ENCODE assay signal across 1 cellular context in the genomic region with DNA sequence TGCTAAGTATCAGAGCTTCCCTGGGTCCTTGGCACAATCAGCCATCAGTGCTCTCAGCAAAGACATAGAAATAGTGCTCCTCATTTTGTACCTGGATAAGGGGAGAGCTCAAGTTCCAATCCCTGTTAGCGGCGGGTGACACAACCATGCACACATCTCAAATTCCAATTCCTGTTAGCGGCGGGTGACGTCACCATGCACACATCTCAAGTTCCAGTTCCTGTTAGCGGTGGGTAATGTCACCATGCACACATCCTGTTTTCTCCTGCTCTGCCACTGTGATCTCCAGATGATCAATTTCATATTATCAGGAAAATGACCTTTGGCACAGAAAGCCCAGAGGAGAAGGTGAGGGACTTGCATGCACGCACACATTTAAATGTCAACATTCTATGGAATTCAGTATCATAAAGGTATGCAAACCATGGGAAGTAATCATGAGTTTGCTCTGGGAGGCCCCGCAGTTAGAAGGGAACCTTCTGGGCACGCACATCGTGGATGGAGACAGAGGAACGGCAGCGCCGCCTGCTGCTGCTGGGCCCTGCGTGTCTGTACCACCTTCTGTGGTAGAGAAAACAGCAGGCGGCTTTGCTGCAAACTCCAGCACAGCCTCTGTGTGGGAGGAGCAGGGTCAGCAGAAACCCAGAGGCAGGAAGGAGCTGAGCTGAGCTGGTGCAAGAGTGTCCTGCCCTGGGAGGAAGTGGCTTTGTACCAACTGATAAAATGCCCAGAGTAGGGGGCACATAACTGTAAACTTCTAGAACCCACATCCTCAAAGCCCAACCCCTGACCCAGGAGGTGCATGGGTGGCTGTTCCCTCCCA.
TF ChIP-seq lines count a peak whose summit lies in the region.

No MANE protein-coding gene starts in this region.

TF ChIP-seq in HepG2, 621 proteins besides CTCF, POLR2A, EP300 and RAD21 (continued from another document and continues in another):
- TF ChIP-seq, protein P1, sequence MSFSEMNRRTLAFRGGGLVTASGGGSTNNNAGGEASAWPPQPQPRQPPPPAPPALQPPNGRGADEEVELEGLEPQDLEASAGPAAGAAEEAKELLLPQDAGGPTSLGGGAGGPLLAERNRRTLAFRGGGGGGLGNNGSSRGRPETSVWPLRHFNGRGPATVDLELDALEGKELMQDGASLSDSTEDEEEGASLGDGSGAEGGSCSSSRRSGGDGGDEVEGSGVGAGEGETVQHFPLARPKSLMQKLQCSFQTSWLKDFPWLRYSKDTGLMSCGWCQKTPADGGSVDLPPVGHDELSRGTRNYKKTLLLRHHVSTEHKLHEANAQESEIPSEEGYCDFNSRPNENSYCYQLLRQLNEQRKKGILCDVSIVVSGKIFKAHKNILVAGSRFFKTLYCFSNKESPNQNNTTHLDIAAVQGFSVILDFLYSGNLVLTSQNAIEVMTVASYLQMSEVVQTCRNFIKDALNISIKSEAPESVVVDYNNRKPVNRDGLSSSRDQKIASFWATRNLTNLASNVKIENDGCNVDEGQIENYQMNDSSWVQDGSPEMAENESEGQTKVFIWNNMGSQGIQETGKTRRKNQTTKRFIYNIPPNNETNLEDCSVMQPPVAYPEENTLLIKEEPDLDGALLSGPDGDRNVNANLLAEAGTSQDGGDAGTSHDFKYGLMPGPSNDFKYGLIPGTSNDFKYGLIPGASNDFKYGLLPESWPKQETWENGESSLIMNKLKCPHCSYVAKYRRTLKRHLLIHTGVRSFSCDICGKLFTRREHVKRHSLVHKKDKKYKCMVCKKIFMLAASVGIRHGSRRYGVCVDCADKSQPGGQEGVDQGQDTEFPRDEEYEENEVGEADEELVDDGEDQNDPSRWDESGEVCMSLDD (CRISPR knock-in tag; IDR thresholded peaks at IDR 0.05; ENCODE audit: borderline replicate concordance), result no peak
- peak; percentile 56; the same call in 1 of the 2 replicates for TF ChIP-seq RFX5 (IDR thresholded peaks at IDR 0.05; ENCODE audit: low read depth, low read length)
- peak; percentile 87 for TF ChIP-seq CREM (IDR thresholded peaks at IDR 0.05)
- no peak for TF ChIP-seq CREM (CRISPR knock-in tag; IDR thresholded peaks at IDR 0.05)
- TF ChIP-seq, protein P2, sequence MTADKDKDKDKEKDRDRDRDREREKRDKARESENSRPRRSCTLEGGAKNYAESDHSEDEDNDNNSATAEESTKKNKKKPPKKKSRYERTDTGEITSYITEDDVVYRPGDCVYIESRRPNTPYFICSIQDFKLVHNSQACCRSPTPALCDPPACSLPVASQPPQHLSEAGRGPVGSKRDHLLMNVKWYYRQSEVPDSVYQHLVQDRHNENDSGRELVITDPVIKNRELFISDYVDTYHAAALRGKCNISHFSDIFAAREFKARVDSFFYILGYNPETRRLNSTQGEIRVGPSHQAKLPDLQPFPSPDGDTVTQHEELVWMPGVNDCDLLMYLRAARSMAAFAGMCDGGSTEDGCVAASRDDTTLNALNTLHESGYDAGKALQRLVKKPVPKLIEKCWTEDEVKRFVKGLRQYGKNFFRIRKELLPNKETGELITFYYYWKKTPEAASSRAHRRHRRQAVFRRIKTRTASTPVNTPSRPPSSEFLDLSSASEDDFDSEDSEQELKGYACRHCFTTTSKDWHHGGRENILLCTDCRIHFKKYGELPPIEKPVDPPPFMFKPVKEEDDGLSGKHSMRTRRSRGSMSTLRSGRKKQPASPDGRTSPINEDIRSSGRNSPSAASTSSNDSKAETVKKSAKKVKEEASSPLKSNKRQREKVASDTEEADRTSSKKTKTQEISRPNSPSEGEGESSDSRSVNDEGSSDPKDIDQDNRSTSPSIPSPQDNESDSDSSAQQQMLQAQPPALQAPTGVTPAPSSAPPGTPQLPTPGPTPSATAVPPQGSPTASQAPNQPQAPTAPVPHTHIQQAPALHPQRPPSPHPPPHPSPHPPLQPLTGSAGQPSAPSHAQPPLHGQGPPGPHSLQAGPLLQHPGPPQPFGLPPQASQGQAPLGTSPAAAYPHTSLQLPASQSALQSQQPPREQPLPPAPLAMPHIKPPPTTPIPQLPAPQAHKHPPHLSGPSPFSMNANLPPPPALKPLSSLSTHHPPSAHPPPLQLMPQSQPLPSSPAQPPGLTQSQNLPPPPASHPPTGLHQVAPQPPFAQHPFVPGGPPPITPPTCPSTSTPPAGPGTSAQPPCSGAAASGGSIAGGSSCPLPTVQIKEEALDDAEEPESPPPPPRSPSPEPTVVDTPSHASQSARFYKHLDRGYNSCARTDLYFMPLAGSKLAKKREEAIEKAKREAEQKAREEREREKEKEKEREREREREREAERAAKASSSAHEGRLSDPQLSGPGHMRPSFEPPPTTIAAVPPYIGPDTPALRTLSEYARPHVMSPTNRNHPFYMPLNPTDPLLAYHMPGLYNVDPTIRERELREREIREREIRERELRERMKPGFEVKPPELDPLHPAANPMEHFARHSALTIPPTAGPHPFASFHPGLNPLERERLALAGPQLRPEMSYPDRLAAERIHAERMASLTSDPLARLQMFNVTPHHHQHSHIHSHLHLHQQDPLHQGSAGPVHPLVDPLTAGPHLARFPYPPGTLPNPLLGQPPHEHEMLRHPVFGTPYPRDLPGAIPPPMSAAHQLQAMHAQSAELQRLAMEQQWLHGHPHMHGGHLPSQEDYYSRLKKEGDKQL (CRISPR knock-in tag; IDR thresholded peaks at IDR 0.05; ENCODE audit: low read depth), result no peak
- no peak for TF ChIP-seq HOXA9 (CRISPR knock-in tag; IDR thresholded peaks at IDR 0.05; ENCODE audit: borderline replicate concordance)
- no peak for TF ChIP-seq U2AF2 (IDR thresholded peaks at IDR 0.05; ENCODE audit: low read depth, low read length)
- TF ChIP-seq TCF7 (IDR thresholded peaks at IDR 0.05; ENCODE audit: low read depth), result no peak
- TF ChIP-seq ZNF12 (CRISPR knock-in tag; IDR thresholded peaks at IDR 0.05), result no peak
- no peak for TF ChIP-seq ZC3H13 (CRISPR knock-in tag; IDR thresholded peaks at IDR 0.05)
- 0 out of 2 replicates have a peak, but pooled peaks have one; percentile 20 for TF ChIP-seq ZNF33A (CRISPR knock-in tag; IDR thresholded peaks at IDR 0.05; ENCODE audit: borderline replicate concordance)
- TF ChIP-seq, protein P3, sequence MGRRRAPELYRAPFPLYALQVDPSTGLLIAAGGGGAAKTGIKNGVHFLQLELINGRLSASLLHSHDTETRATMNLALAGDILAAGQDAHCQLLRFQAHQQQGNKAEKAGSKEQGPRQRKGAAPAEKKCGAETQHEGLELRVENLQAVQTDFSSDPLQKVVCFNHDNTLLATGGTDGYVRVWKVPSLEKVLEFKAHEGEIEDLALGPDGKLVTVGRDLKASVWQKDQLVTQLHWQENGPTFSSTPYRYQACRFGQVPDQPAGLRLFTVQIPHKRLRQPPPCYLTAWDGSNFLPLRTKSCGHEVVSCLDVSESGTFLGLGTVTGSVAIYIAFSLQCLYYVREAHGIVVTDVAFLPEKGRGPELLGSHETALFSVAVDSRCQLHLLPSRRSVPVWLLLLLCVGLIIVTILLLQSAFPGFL (CRISPR knock-in tag; IDR thresholded peaks at IDR 0.05), result no peak
- 0 out of 2 replicates have a peak, but pooled peaks have one; percentile 30 for TF ChIP-seq NR2F6 (IDR thresholded peaks at IDR 0.05)
- peak; percentile 53 for TF ChIP-seq NR2F6 (CRISPR knock-in tag; IDR thresholded peaks at IDR 0.05)
- TF ChIP-seq AGO2 (optimal IDR thresholded peaks at IDR 0.05; ENCODE audit: low read depth, low read length), result no peak
- no peak for TF ChIP-seq ZNF678 (CRISPR knock-in tag; IDR thresholded peaks at IDR 0.05)
- no peak for TF ChIP-seq MTF1 (CRISPR knock-in tag; IDR thresholded peaks at IDR 0.05)
- TF ChIP-seq, protein P4, sequence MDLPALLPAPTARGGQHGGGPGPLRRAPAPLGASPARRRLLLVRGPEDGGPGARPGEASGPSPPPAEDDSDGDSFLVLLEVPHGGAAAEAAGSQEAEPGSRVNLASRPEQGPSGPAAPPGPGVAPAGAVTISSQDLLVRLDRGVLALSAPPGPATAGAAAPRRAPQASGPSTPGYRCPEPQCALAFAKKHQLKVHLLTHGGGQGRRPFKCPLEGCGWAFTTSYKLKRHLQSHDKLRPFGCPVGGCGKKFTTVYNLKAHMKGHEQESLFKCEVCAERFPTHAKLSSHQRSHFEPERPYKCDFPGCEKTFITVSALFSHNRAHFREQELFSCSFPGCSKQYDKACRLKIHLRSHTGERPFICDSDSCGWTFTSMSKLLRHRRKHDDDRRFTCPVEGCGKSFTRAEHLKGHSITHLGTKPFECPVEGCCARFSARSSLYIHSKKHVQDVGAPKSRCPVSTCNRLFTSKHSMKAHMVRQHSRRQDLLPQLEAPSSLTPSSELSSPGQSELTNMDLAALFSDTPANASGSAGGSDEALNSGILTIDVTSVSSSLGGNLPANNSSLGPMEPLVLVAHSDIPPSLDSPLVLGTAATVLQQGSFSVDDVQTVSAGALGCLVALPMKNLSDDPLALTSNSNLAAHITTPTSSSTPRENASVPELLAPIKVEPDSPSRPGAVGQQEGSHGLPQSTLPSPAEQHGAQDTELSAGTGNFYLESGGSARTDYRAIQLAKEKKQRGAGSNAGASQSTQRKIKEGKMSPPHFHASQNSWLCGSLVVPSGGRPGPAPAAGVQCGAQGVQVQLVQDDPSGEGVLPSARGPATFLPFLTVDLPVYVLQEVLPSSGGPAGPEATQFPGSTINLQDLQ (CRISPR knock-in tag; IDR thresholded peaks at IDR 0.05), result no peak
- TF ChIP-seq ZNF572 (CRISPR knock-in tag; IDR thresholded peaks at IDR 0.05), result no peak
- no peak for TF ChIP-seq ZSCAN22 (CRISPR knock-in tag; IDR thresholded peaks at IDR 0.05)
- TF ChIP-seq, protein P5, sequence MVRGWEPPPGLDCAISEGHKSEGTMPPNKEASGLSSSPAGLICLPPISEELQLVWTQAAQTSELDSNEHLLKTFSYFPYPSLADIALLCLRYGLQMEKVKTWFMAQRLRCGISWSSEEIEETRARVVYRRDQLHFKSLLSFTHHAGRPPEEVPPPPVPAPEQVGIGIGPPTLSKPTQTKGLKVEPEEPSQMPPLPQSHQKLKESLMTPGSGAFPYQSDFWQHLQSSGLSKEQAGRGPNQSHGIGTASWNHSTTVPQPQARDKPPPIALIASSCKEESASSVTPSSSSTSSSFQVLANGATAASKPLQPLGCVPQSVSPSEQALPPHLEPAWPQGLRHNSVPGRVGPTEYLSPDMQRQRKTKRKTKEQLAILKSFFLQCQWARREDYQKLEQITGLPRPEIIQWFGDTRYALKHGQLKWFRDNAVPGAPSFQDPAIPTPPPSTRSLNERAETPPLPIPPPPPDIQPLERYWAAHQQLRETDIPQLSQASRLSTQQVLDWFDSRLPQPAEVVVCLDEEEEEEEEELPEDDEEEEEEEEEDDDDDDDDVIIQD (CRISPR knock-in tag; IDR thresholded peaks at IDR 0.05; ENCODE audit: low read depth), result peak; percentile 74
- TF ChIP-seq, protein P6, sequence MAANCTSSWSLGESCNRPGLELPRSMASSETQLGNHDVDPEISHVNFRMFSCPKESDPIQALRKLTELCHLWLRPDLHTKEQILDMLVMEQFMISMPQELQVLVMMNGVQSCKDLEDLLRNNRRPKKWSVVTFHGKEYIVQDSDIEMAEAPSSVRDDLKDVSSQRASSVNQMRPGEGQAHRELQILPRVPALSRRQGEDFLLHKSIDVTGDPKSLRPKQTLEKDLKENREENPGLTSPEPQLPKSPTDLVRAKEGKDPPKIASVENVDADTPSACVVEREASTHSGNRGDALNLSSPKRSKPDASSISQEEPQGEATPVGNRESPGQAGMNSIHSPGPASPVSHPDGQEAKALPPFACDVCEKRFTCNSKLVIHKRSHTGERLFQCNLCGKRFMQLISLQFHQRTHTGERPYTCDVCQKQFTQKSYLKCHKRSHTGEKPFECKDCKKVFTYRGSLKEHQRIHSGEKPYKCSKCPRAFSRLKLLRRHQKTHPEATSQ (CRISPR knock-in tag; IDR thresholded peaks at IDR 0.05; ENCODE audit: borderline replicate concordance), result peak; percentile 47; the same call in 1 of the 2 replicates
- TF ChIP-seq SRSF4 (IDR thresholded peaks at IDR 0.05; ENCODE audit: low read depth, low read length, poor library complexity, severe bottlenecking), result no peak
- TF ChIP-seq NFE2L1 (CRISPR knock-in tag; IDR thresholded peaks at IDR 0.05; ENCODE audit: borderline replicate concordance), result no peak
- TF ChIP-seq IKZF1 (IDR thresholded peaks at IDR 0.05), result no peak
- TF ChIP-seq ZNF138 (CRISPR knock-in tag; IDR thresholded peaks at IDR 0.05; ENCODE audit: low read depth), result no peak
- TF ChIP-seq, protein P7, sequence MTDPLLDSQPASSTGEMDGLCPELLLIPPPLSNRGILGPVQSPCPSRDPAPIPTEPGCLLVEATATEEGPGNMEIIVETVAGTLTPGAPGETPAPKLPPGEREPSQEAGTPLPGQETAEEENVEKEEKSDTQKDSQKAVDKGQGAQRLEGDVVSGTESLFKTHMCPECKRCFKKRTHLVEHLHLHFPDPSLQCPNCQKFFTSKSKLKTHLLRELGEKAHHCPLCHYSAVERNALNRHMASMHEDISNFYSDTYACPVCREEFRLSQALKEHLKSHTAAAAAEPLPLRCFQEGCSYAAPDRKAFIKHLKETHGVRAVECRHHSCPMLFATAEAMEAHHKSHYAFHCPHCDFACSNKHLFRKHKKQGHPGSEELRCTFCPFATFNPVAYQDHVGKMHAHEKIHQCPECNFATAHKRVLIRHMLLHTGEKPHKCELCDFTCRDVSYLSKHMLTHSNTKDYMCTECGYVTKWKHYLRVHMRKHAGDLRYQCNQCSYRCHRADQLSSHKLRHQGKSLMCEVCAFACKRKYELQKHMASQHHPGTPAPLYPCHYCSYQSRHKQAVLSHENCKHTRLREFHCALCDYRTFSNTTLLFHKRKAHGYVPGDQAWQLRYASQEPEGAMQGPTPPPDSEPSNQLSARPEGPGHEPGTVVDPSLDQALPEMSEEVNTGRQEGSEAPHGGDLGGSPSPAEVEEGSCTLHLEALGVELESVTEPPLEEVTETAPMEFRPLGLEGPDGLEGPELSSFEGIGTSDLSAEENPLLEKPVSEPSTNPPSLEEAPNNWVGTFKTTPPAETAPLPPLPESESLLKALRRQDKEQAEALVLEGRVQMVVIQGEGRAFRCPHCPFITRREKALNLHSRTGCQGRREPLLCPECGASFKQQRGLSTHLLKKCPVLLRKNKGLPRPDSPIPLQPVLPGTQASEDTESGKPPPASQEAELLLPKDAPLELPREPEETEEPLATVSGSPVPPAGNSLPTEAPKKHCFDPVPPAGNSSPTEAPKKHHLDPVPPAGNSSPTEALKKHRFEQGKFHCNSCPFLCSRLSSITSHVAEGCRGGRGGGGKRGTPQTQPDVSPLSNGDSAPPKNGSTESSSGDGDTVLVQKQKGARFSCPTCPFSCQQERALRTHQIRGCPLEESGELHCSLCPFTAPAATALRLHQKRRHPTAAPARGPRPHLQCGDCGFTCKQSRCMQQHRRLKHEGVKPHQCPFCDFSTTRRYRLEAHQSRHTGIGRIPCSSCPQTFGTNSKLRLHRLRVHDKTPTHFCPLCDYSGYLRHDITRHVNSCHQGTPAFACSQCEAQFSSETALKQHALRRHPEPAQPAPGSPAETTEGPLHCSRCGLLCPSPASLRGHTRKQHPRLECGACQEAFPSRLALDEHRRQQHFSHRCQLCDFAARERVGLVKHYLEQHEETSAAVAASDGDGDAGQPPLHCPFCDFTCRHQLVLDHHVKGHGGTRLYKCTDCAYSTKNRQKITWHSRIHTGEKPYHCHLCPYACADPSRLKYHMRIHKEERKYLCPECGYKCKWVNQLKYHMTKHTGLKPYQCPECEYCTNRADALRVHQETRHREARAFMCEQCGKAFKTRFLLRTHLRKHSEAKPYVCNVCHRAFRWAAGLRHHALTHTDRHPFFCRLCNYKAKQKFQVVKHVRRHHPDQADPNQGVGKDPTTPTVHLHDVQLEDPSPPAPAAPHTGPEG (CRISPR knock-in tag; IDR thresholded peaks at IDR 0.05), result 0 out of 2 replicates have a peak, but pooled peaks have one; percentile 22
- TF ChIP-seq ZNF746 (CRISPR knock-in tag; IDR thresholded peaks at IDR 0.05), result no peak
- no peak for TF ChIP-seq ZSCAN30 (CRISPR knock-in tag; IDR thresholded peaks at IDR 0.05)
